Comparison of ENCODE assay signal across 1 cellular context in the genomic region with DNA sequence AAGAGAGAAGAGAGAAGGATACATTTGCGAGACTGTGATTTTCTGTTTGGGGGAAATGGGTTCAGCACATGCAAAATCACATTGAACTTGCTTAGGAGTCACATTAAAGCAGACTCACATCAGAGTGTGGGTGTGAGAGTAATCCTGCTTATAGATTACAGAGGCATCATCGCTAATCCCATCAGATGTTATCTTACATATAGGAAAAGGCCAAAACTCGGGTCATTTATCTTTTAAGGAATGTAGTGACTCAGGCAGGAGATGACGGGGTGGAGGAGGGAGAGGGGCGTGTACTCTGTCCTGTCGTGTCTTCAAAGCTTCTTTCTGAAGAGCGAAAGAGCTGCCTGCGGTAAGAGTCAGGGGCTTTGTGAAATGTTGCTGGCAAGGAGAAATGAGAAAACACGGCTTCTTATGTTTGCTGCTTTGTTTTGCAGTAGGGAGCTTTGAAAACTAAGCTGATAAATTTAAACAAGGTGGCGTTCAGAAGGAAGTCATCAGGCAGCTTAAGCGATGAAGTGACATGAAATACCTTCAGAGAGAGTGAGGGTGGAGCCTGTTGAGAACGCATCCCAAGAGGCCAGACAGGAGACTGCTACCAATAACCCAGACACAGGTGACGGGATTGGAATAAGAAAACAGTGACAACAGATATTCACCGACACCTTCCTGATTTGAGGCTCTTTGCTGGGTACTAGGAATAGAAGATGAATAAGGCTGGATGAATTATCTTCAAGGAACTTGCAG.
TF ChIP-seq lines count a peak whose summit lies in the region.

No MANE protein-coding gene starts in this region.

TF ChIP-seq in H1, 55 proteins besides CTCF, POLR2A, EP300 and RAD21:
- TF ChIP-seq CBX8 (IDR thresholded peaks at IDR 0.05; ENCODE audit: borderline replicate concordance, low read depth, low read length) (no peak), SP1 (IDR thresholded peaks at IDR 0.05; ENCODE audit: low read depth, low read length) (no peak), TEAD4 (IDR thresholded peaks at IDR 0.05; ENCODE audit: low read depth, low read length) (no peak), SRF (IDR thresholded peaks at IDR 0.05; ENCODE audit: low read depth, low read length) (no peak), JUN (IDR thresholded peaks at IDR 0.05; ENCODE audit: low read depth, low read length) (no peak), RBBP5 (IDR thresholded peaks at IDR 0.05; ENCODE audit: borderline replicate concordance, low read depth, low read length) (no peak), EZH2 (IDR thresholded peaks at IDR 0.05; ENCODE audit: low read depth, low read length, severe bottlenecking) (no peak), TAF7 (optimal IDR thresholded peaks at IDR 0.05; ENCODE audit: borderline replicate concordance, low read depth, low read length) (no peak), KDM5A (IDR thresholded peaks at IDR 0.05; ENCODE audit: low read length) (no peak), HDAC2 (IDR thresholded peaks at IDR 0.05; ENCODE audit: borderline replicate concordance in 1 of 2, low read depth in 2 of 2, low read length in 2 of 2) (no peak), SIX5 (IDR thresholded peaks at IDR 0.05; ENCODE audit: low read depth, low read length) (no peak), FOSL1 (IDR thresholded peaks at IDR 0.05; ENCODE audit: insufficient read depth, low read depth, low read length) (no peak), ASH2L (IDR thresholded peaks at IDR 0.05; ENCODE audit: low read length) (no peak), TBP (IDR thresholded peaks at IDR 0.05; ENCODE audit: low read depth, low read length) (no peak), CBX5 (IDR thresholded peaks at IDR 0.05; ENCODE audit: low read depth, low read length) (no peak)
